8 cellular contexts compared by ENCODE assay signal in the genomic region with DNA sequence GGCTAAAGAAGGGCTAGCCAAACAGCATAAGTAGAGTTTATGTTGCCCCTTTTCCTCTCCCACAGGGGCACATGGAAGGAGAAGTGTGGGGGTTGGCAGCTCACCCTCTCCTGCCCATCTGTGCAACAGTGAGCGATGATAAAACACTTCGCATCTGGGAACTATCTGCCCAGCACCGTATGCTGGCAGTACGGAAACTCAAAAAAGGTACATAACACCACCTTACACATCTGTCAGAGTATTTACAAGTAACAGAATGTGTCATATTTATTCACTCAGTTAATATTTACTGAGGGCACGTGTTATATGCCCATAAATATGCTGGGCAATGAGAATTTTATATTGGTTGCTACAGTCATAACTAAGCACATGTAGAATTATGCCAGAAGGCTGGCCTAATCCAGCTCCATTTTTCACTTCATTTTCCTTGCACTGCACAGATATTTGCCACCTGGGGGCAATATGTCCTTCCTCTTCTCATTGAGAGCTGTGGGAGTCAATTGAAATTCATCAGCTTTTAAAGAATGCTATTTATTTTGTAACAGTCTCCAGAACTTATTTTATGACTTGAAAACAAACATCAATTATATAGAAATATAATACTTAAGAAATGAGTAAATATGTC.
A peak's percentile ranks its signal among the peaks of the same experiment; 100 is the strongest.
DNase-seq lines count a peak whose midpoint lies in the region; ATAC-seq, FAIRE-seq and TF ChIP-seq lines count a peak whose summit lies in the region.

No MANE protein-coding gene starts in this region.

- H3K27me3 ChIP-seq in PC-3 (ENCODE audit: low read length): no peaks in the 10 kb centered on the region
- no peaks in the 10 kb centered on the region for H3K27me3 ChIP-seq in ovary

- ATAC-seq in PC-3 (peak; percentile 59), GM21423 (IDR thresholded peaks at IDR 0.05; ENCODE audit: unreplicated experiment) (no peak)

- FAIRE-seq in GM19239 (lab: Jason Lieb, UNC): no peak

- H3K9ac ChIP-seq in PC-3 (ENCODE audit: low read length): peak overlapping the region; percentile 7; the same call in 1 of the 2 replicates

- no peaks in the 10 kb centered on the region for H3K79me2 ChIP-seq in PC-3 (ENCODE audit: low read length)

- intact Hi-C loops in PC-3 (cut with micrococcal nuclease): loop anchor here (1.0 to 10.0 kb wide), 7 partner anchors 114 to 613 kb away; partner anchors contain the start of gene EML6
- intact Hi-C loops in ovary (cut with DNase I): loop anchor here (2.0 to 10.0 kb wide), 3 partner anchors 265 to 275 kb away; no protein-coding TSS in a partner anchor

- no peaks in the 10 kb centered on the region for H3K36me3 ChIP-seq in PC-3 (ENCODE audit: low read depth, low read length)
- H3K36me3 ChIP-seq in ovary: no peaks in the 10 kb centered on the region

- peak overlapping the region; percentile 40 for H2AFZ ChIP-seq in PC-3 (ENCODE audit: low read length)

- POLR2A ChIA-PET in PC-3 (lab: Charles Lee; ENCODE audit: unreplicated experiment): interaction anchor here (0.6 to 1.1 kb wide), 5 partner anchors 121 to 309 kb away, joined by 3 to 10 read pairs (median 4); partner anchors contain the start of gene RTN4

- H3K4me3 ChIP-seq in PC-3 (ENCODE audit: low read length) (peak overlapping the region; percentile 12; the same call in 1 of the 2 replicates), ovary (no peak overlapping the region)

- no peak for TF ChIP-seq EP300 in ovary (IDR thresholded peaks at IDR 0.05)

- 77 to 79% (median 77%) methylated on average over 5 of the region's 5 CpGs for WGBS in ovary, 3 donors

- H3K27ac ChIP-seq in PC-3 (ENCODE audit: low read length): peak overlapping the region; percentile 35
- H3K27ac ChIP-seq in ovary: no peak overlapping the region

- CTCF ChIA-PET in PC-3 (lab: Charles Lee): interaction anchor here (0.5 to 1.8 kb wide), 21 partner anchors 24 to 929 kb away, joined by 3 to 20 read pairs (median 5); partner anchors contain the start of genes CFAP36, PSME4 and RTN4

- H3F3A ChIP-seq in PC-3 (ENCODE audit: low read length, unreplicated experiment): peaks cover 9% of the 10 kb centered on the region

- DNase-seq in AG20443 (ENCODE audit: low spot score) (peak; percentile 69), GM20000 (ENCODE audit: low spot score) (peak; percentile 45), PC-3 (peak; percentile 92), fibroblast of gingiva (ENCODE audit: low read depth) (peak; percentile 69), ovary (peak in 1 of 5 donors; percentile 22), GM19239 (ENCODE audit: insufficient read length, low spot score) (no peak), OCI-M2 (lab: John Stamatoyannopoulos, UW; ENCODE audit: unreplicated experiment) (no peak)

- peak; percentile 38 for TF ChIP-seq CTCF in GM20000 (IDR thresholded peaks at IDR 0.05; ENCODE audit: extremely low read depth, missing control alignments)
- peak; percentile 89 for TF ChIP-seq CTCF in PC-3 (conservative IDR thresholded peaks at IDR 0.05; ENCODE audit: low read depth, low read length)
- TF ChIP-seq CTCF in ovary (IDR thresholded peaks at IDR 0.05): peak; percentile 15 to 69 (median 58)

- H4K20me1 ChIP-seq in PC-3 (ENCODE audit: low read length): no peaks in the 10 kb centered on the region

- TF ChIP-seq POLR2A in ovary (IDR thresholded peaks at IDR 0.05): no peak

- BruUV-seq in PC-3 (replicated peaks; lab: Mats Ljungman, UMichigan): no TSS peak

- no peaks in the 10 kb centered on the region for H3K9me3 ChIP-seq in PC-3 (ENCODE audit: low read length)
- no peaks in the 10 kb centered on the region for H3K9me3 ChIP-seq in ovary

- peaks cover 37% of the 10 kb centered on the region for H3K4me1 ChIP-seq in PC-3 (ENCODE audit: insufficient read depth, low read length)
- no peaks in the 10 kb centered on the region for H3K4me1 ChIP-seq in ovary (ENCODE audit: insufficient read depth)

- peak overlapping the region; percentile 69 for H3K4me2 ChIP-seq in PC-3 (ENCODE audit: low read length)

- H3K9me2 ChIP-seq in PC-3 (replicated peaks; ENCODE audit: low read length): no peaks in the 10 kb centered on the region

Comparison
In these comparisons a context has a peak if more than half of its experiments do, and no peak if none do; other contexts are left out.
1. DNase-seq: peak in AG20443 (single experiment), GM20000 (single experiment), PC-3 (single experiment) and fibroblast of gingiva (single experiment); none in GM19239 (single experiment) and OCI-M2 (single experiment).
2. CTCF ChIP-seq: peak in every context shown above with its lines; median percentile 89 in PC-3; 58 in ovary; 38 in GM20000.